32 cellular contexts compared by ENCODE assay signal in the genomic region with DNA sequence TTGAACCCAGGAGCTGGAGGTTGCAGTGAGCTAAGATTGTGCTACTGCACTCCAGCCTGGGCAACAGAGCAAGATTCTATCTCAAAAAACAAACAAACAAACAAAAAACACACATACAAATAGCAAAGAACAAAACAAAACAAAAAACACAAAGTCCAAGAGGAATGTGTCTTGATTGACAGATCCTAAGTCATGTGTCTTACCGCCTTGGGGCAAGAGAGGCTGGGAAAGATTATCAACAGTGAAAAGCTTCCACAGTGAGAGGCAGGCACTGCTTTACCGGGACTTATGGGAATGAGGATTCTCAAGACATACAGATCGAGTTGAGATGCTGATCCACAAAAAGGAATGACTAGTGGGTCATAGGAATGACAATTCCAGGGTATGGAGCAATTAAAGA.
"Had no signal": no experiment of that assay in that cellular context is flagged by ENCODE, and none has a peak within 500 bp of the region (broad histone marks: within the 10 kb centered on the region; RNA-seq: fewer than 3 reads in every experiment).

No MANE protein-coding gene starts in this region.

- ATAC-seq: activated CD4-positive, alpha-beta T cell treated with anti-CD3 and anti-CD28 coated beads for 36 hours; activated CD8-positive, alpha-beta memory T cell treated with anti-CD3 and anti-CD28 coated beads, Interleukin-2, amount 10 ng/mL, durations not matched to agents 7 days and 5 days; activated CD8-positive, alpha-beta T cell treated with anti-CD3 and anti-CD28 coated beads, Interleukin-2, amount 10 ng/mL, durations not matched to agents 7 days and 5 days; activated naive CD4-positive, alpha-beta T cell treated with anti-CD3 and anti-CD28 coated beads, Interleukin-2, amount 50 U/mL, for 72 hours; esophagus mucosa; foreskin keratinocyte; gastroesophageal sphincter; heart right ventricle; T-helper 17 cell had no signal

- H3K9me3 Mint-ChIP-seq: activated CD4-positive, alpha-beta T cell treated with anti-CD3 and anti-CD28 coated beads, Interleukin-2, amount 10 ng/mL, durations not matched to agents 24 days and 14 days; activated naive CD4-positive, alpha-beta T cell treated with anti-CD3 and anti-CD28 coated beads, Interleukin-2, amount 50 U/mL, for 72 hours; activated T-helper 2 cell treated with anti-CD3 and anti-CD28 coated beads, Interferon-gamma antibody, Interleukin-2, Interleukin-4, amounts not matched to agents 10 μg/mL and 5 μg/mL and 100 μg/mL, durations not matched to agents 14 hours and 24 hours and 36 hours had no signal

- H3K27me3 Mint-ChIP-seq: activated CD4-positive, alpha-beta T cell treated with anti-CD3 and anti-CD28 coated beads, Interleukin-2, amount 10 ng/mL, durations not matched to agents 24 days and 14 days; activated CD8-positive, alpha-beta memory T cell treated with anti-CD3 and anti-CD28 coated beads, Interleukin-2, amount 10 ng/mL, durations not matched to agents 7 days and 5 days; activated naive CD4-positive, alpha-beta T cell treated with anti-CD3 and anti-CD28 coated beads, Interleukin-2, amount 10 ng/mL, durations not matched to agents 7 days and 5 days; T-helper 17 cell had no signal

- H3K9me3 ChIP-seq: ascending aorta, breast epithelium, colonic mucosa, gastroesophageal sphincter, heart right ventricle had no signal

- H3K27ac Mint-ChIP-seq: activated CD4-positive, alpha-beta memory T cell treated with anti-CD3 and anti-CD28 coated beads for 36 hours; activated CD4-positive, alpha-beta T cell treated with anti-CD3 and anti-CD28 coated beads for 36 hours; activated CD4-positive, alpha-beta T cell treated with anti-CD3 and anti-CD28 coated beads, Interleukin-2, amount 10 ng/mL, durations not matched to agents 24 days and 14 days; activated CD8-positive, alpha-beta memory T cell treated with anti-CD3 and anti-CD28 coated beads, Interleukin-2, amount 10 ng/mL, durations not matched to agents 7 days and 5 days; activated CD8-positive, alpha-beta T cell treated with anti-CD3 and anti-CD28 coated beads, Interleukin-2, amount 10 ng/mL, durations not matched to agents 7 days and 5 days; activated naive CD4-positive, alpha-beta T cell treated with anti-CD3 and anti-CD28 coated beads, Interleukin-2, amount 10 ng/mL, durations not matched to agents 7 days and 5 days; activated naive CD4-positive, alpha-beta T cell treated with anti-CD3 and anti-CD28 coated beads, Interleukin-2, amount 50 U/mL, for 72 hours; activated naive CD8-positive, alpha-beta T cell treated with anti-CD3 and anti-CD28 coated beads, Interleukin-2, amount 10 ng/mL, durations not matched to agents 7 days and 5 days; activated T-helper 1 cell treated with anti-CD3 and anti-CD28 coated beads, Interleukin-12 subunit alpha, Interleukin-12 subunit beta, Interleukin-2, Interleukin-4 antibody, amounts not matched to agents 30 ng/mL and 10 ng/mL and 1 ng/mL, durations not matched to agents 14 hours and 24 hours and 36 hours; activated T-helper 2 cell treated with anti-CD3 and anti-CD28 coated beads, Interferon-gamma antibody, Interleukin-2, Interleukin-4, amounts not matched to agents 10 μg/mL and 5 μg/mL and 100 μg/mL, durations not matched to agents 14 hours and 24 hours and 36 hours; brain; T-helper 17 cell; T-helper 2 cell treated with Interferon-gamma antibody and Interleukin-4, amounts not matched to agents 5 μg/mL and 100 μg/mL, for 36 hours had no signal

- H3K36me3 Mint-ChIP-seq: activated CD4-positive, alpha-beta memory T cell treated with anti-CD3 and anti-CD28 coated beads for 36 hours; activated CD8-positive, alpha-beta memory T cell treated with anti-CD3 and anti-CD28 coated beads, Interleukin-2, amount 10 ng/mL, durations not matched to agents 7 days and 5 days; activated naive CD4-positive, alpha-beta T cell treated with anti-CD3 and anti-CD28 coated beads, Interleukin-2, amount 10 ng/mL, durations not matched to agents 7 days and 5 days; activated naive CD8-positive, alpha-beta T cell treated with anti-CD3 and anti-CD28 coated beads, Interleukin-2, amount 10 ng/mL, durations not matched to agents 7 days and 5 days; brain had no signal

- H3K4me1 ChIP-seq: ascending aorta, breast epithelium, colonic mucosa, foreskin keratinocyte, gastroesophageal sphincter, heart right ventricle had no signal

- H3K4me3 ChIP-seq: ascending aorta, breast epithelium, cardiac muscle cell, colonic mucosa, gastroesophageal sphincter, heart right ventricle had no signal

- H3K4me1 Mint-ChIP-seq: activated CD4-positive, alpha-beta T cell treated with anti-CD3 and anti-CD28 coated beads for 36 hours; activated CD4-positive, alpha-beta T cell treated with anti-CD3 and anti-CD28 coated beads, Interleukin-2, amount 10 ng/mL, durations not matched to agents 24 days and 14 days; activated naive CD4-positive, alpha-beta T cell treated with anti-CD3 and anti-CD28 coated beads, Interleukin-2, amount 10 ng/mL, durations not matched to agents 7 days and 5 days; activated naive CD8-positive, alpha-beta T cell treated with anti-CD3 and anti-CD28 coated beads, Interleukin-2, amount 10 ng/mL, durations not matched to agents 7 days and 5 days; brain; T-helper 17 cell had no signal

- H3K27me3 ChIP-seq: ascending aorta, breast epithelium, colonic mucosa, foreskin keratinocyte, gastroesophageal sphincter had no signal

- H3K36me3 ChIP-seq: ascending aorta, breast epithelium, cardiac muscle cell, colonic mucosa, gastroesophageal sphincter, heart right ventricle had no signal

- H3K27ac ChIP-seq: ascending aorta, breast epithelium, cardiac muscle cell, colonic mucosa, foreskin keratinocyte, gastroesophageal sphincter, heart right ventricle had no signal

- H3K4me3 Mint-ChIP-seq: activated CD4-positive, alpha-beta memory T cell treated with anti-CD3 and anti-CD28 coated beads for 36 hours; activated CD4-positive, alpha-beta T cell treated with anti-CD3 and anti-CD28 coated beads for 36 hours; activated CD4-positive, alpha-beta T cell treated with anti-CD3 and anti-CD28 coated beads, Interleukin-2, amount 10 ng/mL, durations not matched to agents 24 days and 14 days; activated CD8-positive, alpha-beta memory T cell treated with anti-CD3 and anti-CD28 coated beads, Interleukin-2, amount 10 ng/mL, durations not matched to agents 7 days and 5 days; activated CD8-positive, alpha-beta T cell treated with anti-CD3 and anti-CD28 coated beads, Interleukin-2, amount 10 ng/mL, durations not matched to agents 7 days and 5 days; activated naive CD4-positive, alpha-beta T cell treated with anti-CD3 and anti-CD28 coated beads, Interleukin-2, amount 10 ng/mL, durations not matched to agents 7 days and 5 days; activated naive CD8-positive, alpha-beta T cell treated with anti-CD3 and anti-CD28 coated beads, Interleukin-2, amount 10 ng/mL, durations not matched to agents 7 days and 5 days; activated T-helper 1 cell treated with anti-CD3 and anti-CD28 coated beads, Interleukin-12 subunit alpha, Interleukin-12 subunit beta, Interleukin-2, Interleukin-4 antibody, amounts not matched to agents 30 ng/mL and 10 ng/mL and 1 ng/mL, durations not matched to agents 14 hours and 24 hours and 36 hours; brain; T-helper 17 cell; T-helper 2 cell treated with Interferon-gamma antibody and Interleukin-4, amounts not matched to agents 5 μg/mL and 100 μg/mL, for 36 hours had no signal

- DNase-seq: activated CD4-positive, alpha-beta memory T cell treated with anti-CD3 and anti-CD28 coated beads for 36 hours; activated CD4-positive, alpha-beta T cell treated with anti-CD3 and anti-CD28 coated beads for 36 hours; activated CD4-positive, alpha-beta T cell treated with anti-CD3 and anti-CD28 coated beads, Interleukin-2, amount 10 ng/mL, durations not matched to agents 24 days and 14 days; activated CD4-positive, CD25-positive, alpha-beta regulatory T cell; activated CD4-positive, CD25-positive, alpha-beta regulatory T cell treated with anti-CD3 and anti-CD28 coated beads, Interleukin-2, amount 50 U/mL, for 72 hours; activated CD8-positive, alpha-beta memory T cell treated with anti-CD3 and anti-CD28 coated beads, Interleukin-2, amount 10 ng/mL, durations not matched to agents 7 days and 5 days; activated CD8-positive, alpha-beta memory T cell treated with anti-CD3 and anti-CD28 coated beads, Interleukin-2, amount 50 U/mL, for 4 hours; activated CD8-positive, alpha-beta T cell treated with anti-CD3 and anti-CD28 coated beads, Interleukin-2, amount 10 ng/mL, durations not matched to agents 7 days and 5 days; activated effector memory CD4-positive, alpha-beta T cell treated with anti-CD3 and anti-CD28 coated beads, Interleukin-2, amount 50 U/mL, for 16 hours; activated naive CD4-positive, alpha-beta T cell treated with anti-CD3 and anti-CD28 coated beads, Interleukin-2, amount 10 ng/mL, durations not matched to agents 7 days and 5 days; activated naive CD8-positive, alpha-beta T cell treated with anti-CD3 and anti-CD28 coated beads, Interleukin-2, amount 10 ng/mL, durations not matched to agents 7 days and 5 days; activated T-cell treated with anti-CD3 and anti-CD28 coated beads, Interleukin-2, amount 50 U/mL, for 1 hour; activated T-cell treated with anti-CD3 and anti-CD28 coated beads, Interleukin-2, amount 50 U/mL, for 48 hours; central memory CD4-positive, alpha-beta T cell; cerebellar nuclear complex; colonic mucosa; effector CD8-positive, alpha-beta T cell; foreskin keratinocyte; heart right ventricle; T-helper 1 cell; T-helper 17 cell; T1000 had no signal
